In the genomic region with DNA sequence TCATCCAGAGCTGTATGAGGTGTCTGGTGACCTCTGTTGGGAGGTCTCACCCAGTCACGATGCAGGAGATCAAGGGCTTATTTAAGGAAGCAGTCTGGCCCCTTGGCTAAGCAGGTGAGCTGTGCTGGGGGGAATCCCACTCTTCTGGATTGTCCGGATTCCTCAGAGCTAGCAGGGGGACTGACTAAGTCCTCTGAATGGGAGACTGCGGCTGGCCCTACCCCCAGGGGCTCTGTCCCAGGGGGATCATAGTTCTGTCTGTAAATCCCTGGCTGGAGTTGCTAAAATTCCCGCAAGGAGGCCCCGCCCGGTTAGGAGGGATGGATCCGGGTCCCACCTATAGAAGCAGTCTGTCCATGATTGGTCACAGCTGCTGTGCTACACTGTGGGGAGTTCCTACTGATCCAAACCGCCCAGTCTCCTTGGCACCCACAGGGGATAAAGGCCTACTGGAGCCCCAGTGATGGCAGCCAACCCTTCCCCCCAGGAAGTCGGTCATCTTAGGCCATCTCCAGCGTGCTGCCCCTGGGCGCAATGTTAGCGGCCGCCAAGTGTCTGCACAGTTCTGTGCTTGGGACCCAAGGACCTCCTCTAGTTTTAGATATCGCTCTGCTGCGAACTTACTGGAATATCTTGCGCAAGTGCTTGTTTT, we compare ENCODE assay signal across 15 cellular contexts.
"Had no signal": no experiment of that assay in that cellular context is flagged by ENCODE, and none has a peak within 500 bp of the region (broad histone marks: within the 10 kb centered on the region; RNA-seq: fewer than 3 reads in every experiment).

No MANE protein-coding gene starts in this region.

- H3K27ac Mint-ChIP-seq: activated B cell treated with CpG ODN at 0.5 μM for 24 hours; activated CD4-positive, alpha-beta T cell treated with anti-CD3 and anti-CD28 coated beads, Interleukin-2, amount 10 ng/mL, durations not matched to agents 7 days and 5 days; activated naive CD4-positive, alpha-beta T cell treated with anti-CD3 and anti-CD28 coated beads for 36 hours; activated T-helper 17 cell treated with anti-CD3 and anti-CD28 coated beads, Interleukin-2, amount 50 U/mL, for 72 hours; T-helper 1 cell treated with Interleukin-12 subunit alpha and Interleukin-12 subunit beta and Interleukin-4 antibody, amounts not matched to agents 30 μg/mL and 1 μg/mL, for 36 hours had no signal

- DNase-seq: activated B cell treated with CpG ODN at 0.5 μM for 24 hours; activated CD4-positive, alpha-beta T cell treated with anti-CD3 and anti-CD28 coated beads, Interleukin-2, amount 10 ng/mL, durations not matched to agents 7 days and 5 days; activated CD8-positive, alpha-beta memory T cell treated with anti-CD3 and anti-CD28 coated beads for 24 hours; activated naive CD4-positive, alpha-beta T cell treated with anti-CD3 and anti-CD28 coated beads for 36 hours; effector memory CD4-positive, alpha-beta T cell; erythroblast; hypothalamus; left ventricle myocardium superior; tibial artery had no signal

- H3K9me3 Mint-ChIP-seq: activated B cell treated with CpG ODN at 0.5 μM for 24 hours; activated CD4-positive, alpha-beta T cell treated with anti-CD3 and anti-CD28 coated beads, Interleukin-2, amount 10 ng/mL, durations not matched to agents 7 days and 5 days; activated T-helper 17 cell treated with anti-CD3 and anti-CD28 coated beads, Interleukin-2, amount 50 U/mL, for 72 hours had no signal

- FAIRE-seq: islet of Langerhans, pancreas had no signal

- H3K27me3 Mint-ChIP-seq: activated B cell treated with CpG ODN at 0.5 μM for 24 hours; activated CD4-positive, alpha-beta T cell treated with anti-CD3 and anti-CD28 coated beads, Interleukin-2, amount 10 ng/mL, durations not matched to agents 7 days and 5 days; activated T-helper 17 cell treated with anti-CD3 and anti-CD28 coated beads, Interleukin-2, amount 50 U/mL, for 72 hours had no signal

- H3K4me1 Mint-ChIP-seq: activated B cell treated with CpG ODN at 0.5 μM for 24 hours; activated CD4-positive, alpha-beta T cell treated with anti-CD3 and anti-CD28 coated beads, Interleukin-2, amount 10 ng/mL, durations not matched to agents 7 days and 5 days; activated T-helper 17 cell treated with anti-CD3 and anti-CD28 coated beads, Interleukin-2, amount 50 U/mL, for 72 hours; neural crest cell had no signal

- H3K4me3 Mint-ChIP-seq: activated B cell treated with CpG ODN at 0.5 μM for 24 hours; activated CD4-positive, alpha-beta T cell treated with anti-CD3 and anti-CD28 coated beads, Interleukin-2, amount 10 ng/mL, durations not matched to agents 7 days and 5 days; activated naive CD4-positive, alpha-beta T cell treated with anti-CD3 and anti-CD28 coated beads for 36 hours; activated T-helper 17 cell treated with anti-CD3 and anti-CD28 coated beads, Interleukin-2, amount 50 U/mL, for 72 hours; neural crest cell; T-helper 1 cell treated with Interleukin-12 subunit alpha and Interleukin-12 subunit beta and Interleukin-4 antibody, amounts not matched to agents 30 μg/mL and 1 μg/mL, for 36 hours had no signal

- H3K27ac ChIP-seq: coronary artery, pancreas, tibial artery had no signal

- ATAC-seq: activated T-helper 17 cell treated with anti-CD3 and anti-CD28 coated beads, Interleukin-2, amount 50 U/mL, for 72 hours; left ventricle myocardium superior; pancreas had no signal
